ENCODE assay signal across 8 cellular contexts in the genomic region with DNA sequence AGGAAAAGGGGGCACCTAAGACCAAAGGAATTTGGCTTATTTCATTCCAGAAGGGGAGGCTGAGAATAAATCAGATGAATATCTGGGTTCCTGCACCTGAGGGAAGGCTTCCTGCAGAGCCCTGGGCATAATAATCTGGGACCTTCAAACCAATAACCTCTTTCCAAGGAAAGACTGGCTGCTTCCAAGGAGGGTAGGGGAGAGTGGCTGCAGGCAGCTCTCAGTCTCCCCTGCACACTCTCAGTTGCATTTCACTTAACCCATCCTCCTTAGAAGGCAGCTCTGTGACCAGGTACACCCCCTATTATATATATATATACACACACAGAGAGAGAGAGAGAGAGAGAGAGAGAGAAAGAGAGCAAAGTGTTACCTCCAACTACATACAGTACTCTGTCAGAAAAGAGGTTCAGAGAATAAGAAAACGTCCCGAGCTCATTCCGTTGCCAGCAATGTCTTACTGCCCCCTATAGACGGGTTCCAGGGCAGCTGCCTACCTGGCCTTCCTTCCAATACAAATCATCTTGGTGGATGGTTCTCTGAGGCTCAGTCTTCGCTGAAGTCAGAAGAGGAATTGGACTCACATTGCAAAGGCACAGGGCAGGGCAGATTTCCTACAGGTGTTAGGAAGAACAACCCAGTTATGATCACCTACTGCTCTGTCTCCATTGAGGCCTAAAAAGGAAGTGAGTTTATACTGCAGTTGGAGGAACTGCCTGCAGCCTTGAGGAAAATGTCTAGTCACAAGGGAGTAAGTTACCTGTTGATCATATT.
DNase-seq lines count a peak whose midpoint lies in the region; ATAC-seq lines count a peak whose summit lies in the region.

No MANE protein-coding gene starts in this region.

- peak; percentile 52 for DNase-seq in AG08396 (ENCODE audit: low spot score)
- peak; percentile 38 for DNase-seq in GM03348 (ENCODE audit: low spot score)
- DNase-seq in NCI-H2227 (lab: John Stamatoyannopoulos, UW; ENCODE audit: unreplicated experiment), result peak; percentile 35
- peak; percentile 55 for DNase-seq in astrocyte of the hippocampus (ENCODE audit: low read depth, low spot score)
- DNase-seq in left kidney (ENCODE audit: low read depth, low spot score), result peak; percentile 71
- DNase-seq in GOT3 (lab: John Stamatoyannopoulos, UW), result no peak

- no peak for ATAC-seq in HG03469 (IDR thresholded peaks at IDR 0.05; ENCODE audit: unreplicated experiment)
- ATAC-seq in GM19395 (IDR thresholded peaks at IDR 0.05; ENCODE audit: unreplicated experiment), result no peak
